Comparison of ENCODE assay signal across 15 cellular contexts in genomic region chr6:47034421-47034820, GRCh38. TPM values are rescaled to one million over a fixed set of nuclear protein-coding genes. Genes with fewer than 3 reads are reported as not detected.
DNase-seq lines count a peak whose midpoint lies in the region; ATAC-seq and TF ChIP-seq lines count a peak whose summit lies in the region.
"Had no signal": no experiment of that assay in that cellular context is flagged by ENCODE, and none has a peak within 500 bp of the region (broad histone marks: within the 10 kb centered on the region; RNA-seq: fewer than 3 reads in every experiment).

No MANE protein-coding gene starts in this region.

- ATAC-seq in psoas muscle (peak in 3 of 4 donors; percentile 14 to 53 (median 35)), HG03571 (IDR thresholded peaks at IDR 0.05; ENCODE audit: unreplicated experiment) (no peak)

- intact Hi-C loops in psoas muscle (cut with DNase I), result no loop called here

- H3K36me3 ChIP-seq in HEK293 (ENCODE audit: control insufficient read depth in 2 of 2, insufficient read depth in 1 of 2, low read length in 2 of 2) (no peaks in the 10 kb centered on the region), adipocyte (ENCODE audit: control insufficient read depth, insufficient read depth, low read length, severe bottlenecking) (no peaks in the 10 kb centered on the region), esophagus (ENCODE audit: control insufficient read depth in 2 of 2, insufficient read depth in 2 of 2, low read length in 1 of 2) (no peaks in the 10 kb centered on the region), psoas muscle (ENCODE audit: insufficient read depth in 1 of 2, low read depth in 1 of 2) (no peaks in the 10 kb centered on the region)
- H3K36me3 ChIP-seq: BLaER1 treated with 17β-estradiol and CSF1 and Interleukin-3, amounts not matched to agents 10 nM and 100 nM; heart right ventricle had no signal

- H3K9me3 ChIP-seq in HEK293 (ENCODE audit: control insufficient read depth, insufficient read depth, low read depth, low read length) (no peaks in the 10 kb centered on the region), adipocyte (ENCODE audit: control insufficient read depth, low read length) (no peaks in the 10 kb centered on the region), esophagus (ENCODE audit: control insufficient read depth in 2 of 2, insufficient read depth in 1 of 2, low read depth in 1 of 2, low read length in 1 of 2) (no peaks in the 10 kb centered on the region), psoas muscle (no peaks in the 10 kb centered on the region)
- H3K9me3 ChIP-seq: BLaER1 treated with 17β-estradiol and CSF1 and Interleukin-3, amounts not matched to agents 10 nM and 100 nM; heart right ventricle had no signal

- H3K4me1 ChIP-seq in HEK293 (ENCODE audit: control insufficient read depth, insufficient read depth, low read length), result peaks cover 18% of the 10 kb centered on the region
- H3K4me1 ChIP-seq in adipocyte (ENCODE audit: control insufficient read depth, insufficient read depth, low read length), result peaks cover 9% of the 10 kb centered on the region
- no peaks in the 10 kb centered on the region for H3K4me1 ChIP-seq in esophagus (ENCODE audit: control insufficient read depth in 2 of 2, insufficient read depth in 2 of 2, low read length in 1 of 2)
- peaks cover 27% of the 10 kb centered on the region for H3K4me1 ChIP-seq in psoas muscle
- H3K4me1 ChIP-seq: BLaER1 treated with 17β-estradiol and CSF1 and Interleukin-3, amounts not matched to agents 10 nM and 100 nM; parathyroid adenoma had no signal

- peak; percentile 3 for DNase-seq in adipocyte (ENCODE audit: low read depth)
- no peak for DNase-seq in psoas muscle
- no peak for DNase-seq in DMS114 treated with DMSO at 0.1 percent for 48 hours (lab: John Stamatoyannopoulos, UW; ENCODE audit: unreplicated experiment)
- DNase-seq in dedifferentiated amniotic fluid mesenchymal stem cell (ENCODE audit: extremely low spot score), result no peak
- no peak for DNase-seq in SIG-M5 treated with dmso at 0.1 percent for 504 hours (lab: John Stamatoyannopoulos, UW; ENCODE audit: unreplicated experiment)
- DNase-seq: activated B cell treated with CpG ODN at 0.5 μM for 24 hours, DND-41, H9 had no signal

- H3K27me3 ChIP-seq in adipocyte (replicated peaks; ENCODE audit: control insufficient read depth, insufficient read depth, low read length) (peaks cover 29% of the 10 kb centered on the region), esophagus (ENCODE audit: control insufficient read depth in 1 of 2, insufficient read depth in 2 of 2, low read length in 2 of 2) (no peaks in the 10 kb centered on the region), psoas muscle (ENCODE audit: insufficient read depth in 3 of 3, low read length in 2 of 3) (peaks cover 0 to 2% (median 2%) of the 10 kb centered on the region in 3 donors)
- H3K27me3 ChIP-seq: BLaER1 treated with 17β-estradiol and CSF1 and Interleukin-3, amounts not matched to agents 10 nM and 100 nM had no signal

- TF ChIP-seq CTCF in HEK293 (tag by site-specific recombination; IDR thresholded peaks at IDR 0.05), result no peak
- TF ChIP-seq CTCF in psoas muscle (IDR thresholded peaks at IDR 0.05), result no peak

- WGBS in esophagus, 2 donors, result 34 to 45% methylated on average over 2 of the region's 2 CpGs
- WGBS in psoas muscle, 3 donors, result 14 to 16% (median 15%) methylated on average over 2 of the region's 2 CpGs

- CTCF ChIA-PET in HEK293 (lab: Yijun Ruan, JAX), result interaction anchor here (0.7 to 5.0 kb wide), 12 partner anchors 8 to 300 kb away, joined by 3 to 44 read pairs (median 4); partner anchors contain the start of gene ADGRF1

- no peak overlapping the region for H3K9ac ChIP-seq in adipocyte (ENCODE audit: low read length)
- H3K9ac ChIP-seq: BLaER1 treated with 17β-estradiol and CSF1 and Interleukin-3, amounts not matched to agents 10 nM and 100 nM; parathyroid adenoma had no signal

- H3K27ac ChIP-seq in HEK293 (ENCODE audit: extremely low read depth, low read depth, low read length), result peak overlapping the region; percentile 72
- peak overlapping the region; percentile 66 to 69 for H3K27ac ChIP-seq in esophagus (ENCODE audit: low read depth in 2 of 2, low read length in 1 of 2)
- H3K27ac ChIP-seq in psoas muscle, result no peak overlapping the region
- H3K27ac ChIP-seq: BLaER1 treated with 17β-estradiol and CSF1 and Interleukin-3, amounts not matched to agents 10 nM and 100 nM had no signal

- POLR2A ChIA-PET in HEK293 (lab: Yijun Ruan, JAX), result interaction anchor here (0.8 to 1.7 kb wide), 6 partner anchors 9 to 19 kb away, joined by 3 to 6 read pairs (median 4); no protein-coding TSS in a partner anchor

- H3K4me3 ChIP-seq in HEK293 (ENCODE audit: low read depth, low read length), result no peak overlapping the region
- no peak overlapping the region for H3K4me3 ChIP-seq in adipocyte (ENCODE audit: low read length)
- no peak overlapping the region for H3K4me3 ChIP-seq in esophagus (ENCODE audit: low read depth in 1 of 2, low read length in 2 of 2)
- H3K4me3 ChIP-seq in psoas muscle, result no peak overlapping the region
- H3K4me3 ChIP-seq: BLaER1 treated with 17β-estradiol and CSF1 and Interleukin-3, amounts not matched to agents 10 nM and 100 nM had no signal

TF ChIP-seq in HEK293, 187 proteins besides CTCF, POLR2A, EP300 and RAD21:
- TF ChIP-seq ZBTB44 (tag by site-specific recombination; IDR thresholded peaks at IDR 0.05), result peak; percentile 51
- peak; percentile 25; the same call in 1 of the 2 replicates for TF ChIP-seq ZNF600 (tag by site-specific recombination; IDR thresholded peaks at IDR 0.05)
- TF ChIP-seq ZNF561 (tag by site-specific recombination; IDR thresholded peaks at IDR 0.05; ENCODE audit: borderline replicate concordance), result no peak

RNA-seq across cellular contexts. Expression of gene ADGRF1, which starts 7.7 kb away (rescaled TPM):
- polyA plus RNA-seq in esophagus (10 to 100 TPM; 25.5 to 47.9 TPM), psoas muscle (not detected)
- not detected for total RNA-seq in psoas muscle
- total RNA-seq: activated B cell treated with CpG ODN at 0.5 μM for 24 hours; H9; heart right ventricle; T-helper 1 cell treated with Interleukin-12 subunit alpha and Interleukin-12 subunit beta and Interleukin-4 antibody, amounts not matched to agents 30 ng/mL and 1 ng/mL, for 36 hours had no signal
- polyA plus RNA-seq: heart right ventricle had no signal

Comparison
In these comparisons a context has a peak if more than half of its experiments do, and no peak if none do; other contexts are left out.
1. RNA of gene ADGRF1, which starts 7.7 kb away (polyA plus RNA-seq): 25.5 to 47.9 TPM in esophagus; not detected in psoas muscle; every median in the first group is over 10 times any median in the second.